In genomic region chr14:21264025-21264801, GRCh38 we compare ENCODE assay signal across 8 cellular contexts. TPM values are rescaled to one million over a fixed set of nuclear protein-coding genes. Genes with fewer than 3 reads are reported as not detected.
A peak's percentile ranks its signal among the peaks of the same experiment; 100 is the strongest.
DNase-seq lines count a peak whose midpoint lies in the region; ATAC-seq, FAIRE-seq and TF ChIP-seq lines count a peak whose summit lies in the region.

No MANE protein-coding gene starts in this region.

- peaks cover 79% of the 10 kb centered on the region for H3K36me3 ChIP-seq in Karpas-422 (ENCODE audit: insufficient read depth, low read length)
- peaks cover 86% of the 10 kb centered on the region for H3K36me3 ChIP-seq in K562 (ENCODE audit: control insufficient read depth, insufficient read depth, low read length)
- peaks cover 9% of the 10 kb centered on the region for H3K36me3 ChIP-seq in mucosa of stomach (ENCODE audit: control insufficient read depth, insufficient read depth, low read length)

- no peak for TF ChIP-seq RAD21 in K562 (CRISPR knock-in tag; conservative IDR thresholded peaks at IDR 0.05 in 1 of 2, IDR thresholded peaks at IDR 0.05 in 1 of 2)

- CTCF ChIA-PET in K562 (lab: Yijun Ruan, JAX; ENCODE audit: low intra/inter-chr PET ratio) = no interaction called here

- H3K27me3 ChIP-seq in Karpas-422 (ENCODE audit: low read length) (no peaks in the 10 kb centered on the region), K562 (ENCODE audit: control insufficient read depth in 2 of 2, insufficient read depth in 2 of 2, low read length in 2 of 2) (no peaks in the 10 kb centered on the region), mucosa of stomach (ENCODE audit: control insufficient read depth, insufficient read depth, low read length) (no peaks in the 10 kb centered on the region)

- no peaks in the 10 kb centered on the region for H3K9me1 ChIP-seq in K562 (ENCODE audit: control insufficient read depth, insufficient read depth, low read length)

- no peak for FAIRE-seq in K562 (lab: Jason Lieb, UNC)

- WGBS in K562 (ENCODE audit: insufficient coverage, low coverage, missing lambda C conversion rate) = 22% methylated on average over 4 of the region's 4 CpGs

- POLR2A ChIA-PET in K562 (lab: Yijun Ruan, JAX) = interaction anchor here (1.1 to 6.0 kb wide), 6 partner anchors 9 to 120 kb away, joined by 3 to 58 read pairs (median 5); partner anchors contain the start of genes RPGRIP1 and SUPT16H

- H3K4me1 ChIP-seq in Karpas-422 (ENCODE audit: low read length) (peaks cover 56% of the 10 kb centered on the region), K562 (replicated peaks in 1 of 2; ENCODE audit: control insufficient read depth in 2 of 2, insufficient read depth in 2 of 2, low read length in 2 of 2) (peaks cover 17 to 23% of the 10 kb centered on the region in 2 experiments), mucosa of stomach (ENCODE audit: control insufficient read depth, insufficient read depth, low read length) (peaks cover 31% of the 10 kb centered on the region)

- H3K27ac ChIP-seq in Karpas-422 (ENCODE audit: low read length) (peak overlapping the region; percentile 93), K562 (ENCODE audit: extremely low read depth, low read depth, low read length) (peak overlapping the region; percentile 53)

- H3K9ac ChIP-seq in Karpas-422 (ENCODE audit: low read length) (no peak overlapping the region), K562 (ENCODE audit: insufficient read depth in 1 of 2, low read depth in 2 of 2, low read length in 2 of 2) (peak overlapping the region; percentile 68 to 98), mucosa of stomach (ENCODE audit: low read length) (peak overlapping the region; percentile 27)

- DNase-seq in GM12864 (ENCODE audit: low read depth) (no peak), Karpas-422 (no peak), K562 (ENCODE audit: extremely low read depth in 1 of 4, low spot score in 3 of 4) (no peak), HuH-7.5 (ENCODE audit: low spot score) (no peak), globus pallidus (ENCODE audit: low spot score) (no peak)
- no peak for DNase-seq in stimulated activated CD4-positive, alpha-beta T cell treated with anti-CD3 and anti-CD28 coated beads, Interleukin-12 subunit alpha, Interleukin-12 subunit beta, amount 100 ng/mL, for 4 hours

- intact Hi-C loops in K562 (cut with micrococcal nuclease) = loop anchor here (10.0 kb wide), 1 partner anchor 91 kb away; no protein-coding TSS in a partner anchor

- no peak for TF ChIP-seq CTCF in GM12864 (IDR thresholded peaks at IDR 0.05; ENCODE audit: low read depth, low read length, missing control alignments)
- no peak for TF ChIP-seq CTCF in K562 (IDR thresholded peaks at IDR 0.05 in 2 of 3, conservative IDR thresholded peaks at IDR 0.05 in 1 of 3; ENCODE audit: insufficient read depth in 2 of 3, low read depth in 1 of 3, low read length in 3 of 3)

- H3K4me3 ChIP-seq in GM12864 (ENCODE audit: low read depth, low read length) (peak overlapping the region; percentile 35; the same call in 1 of the 2 replicates), Karpas-422 (ENCODE audit: low read length) (no peak overlapping the region), K562 (peak overlapping the region; percentile 2; the same call in 1 of the 2 replicates), mucosa of stomach (ENCODE audit: low read length) (no peak overlapping the region)

- ATAC-seq in GM21737 (IDR thresholded peaks at IDR 0.05; ENCODE audit: unreplicated experiment) (peak; percentile 61), K562 (peak; percentile 23; the same call in 2 of the 3 replicates)

- no peaks in the 10 kb centered on the region for H3K9me2 ChIP-seq in Karpas-422 (replicated peaks; ENCODE audit: insufficient read depth, low read length)

- H2AFZ ChIP-seq in Karpas-422 (ENCODE audit: low read length) (no peak overlapping the region), K562 (ENCODE audit: low read depth, low read length) (no peak overlapping the region)

- H3K4me2 ChIP-seq in Karpas-422 (ENCODE audit: low read depth, low read length, poor library complexity, severe bottlenecking) (peak overlapping the region; percentile 88), K562 (ENCODE audit: insufficient read depth, low read length) (peak overlapping the region; percentile 34)

- no peak for TF ChIP-seq EP300 in K562 (IDR thresholded peaks at IDR 0.05; ENCODE audit: low read length)

- H3K9me3 ChIP-seq in Karpas-422 (ENCODE audit: low read length) (no peaks in the 10 kb centered on the region), K562 (replicated peaks; ENCODE audit: control insufficient read depth, insufficient read depth, low read depth, low read length) (no peaks in the 10 kb centered on the region), mucosa of stomach (ENCODE audit: control insufficient read depth, low read length) (no peaks in the 10 kb centered on the region)

- H3K79me2 ChIP-seq in Karpas-422 (ENCODE audit: low read length) (peaks cover 95% of the 10 kb centered on the region), K562 (ENCODE audit: control insufficient read depth, insufficient read depth, low read length) (peaks cover 99% of the 10 kb centered on the region)

- no TSS peak for BruUV-seq in K562 (replicated peaks; lab: Mats Ljungman, UMichigan)

- peak; percentile 35; the same call in 1 of the 2 replicates for TF ChIP-seq POLR2A in K562 (conservative IDR thresholded peaks at IDR 0.05)

- in situ Hi-C loops in K562 (cut with MboI) = no loop called here

- H4K20me1 ChIP-seq in Karpas-422 (ENCODE audit: insufficient read depth, low read depth, low read length) = peaks cover 86% of the 10 kb centered on the region
- peaks cover 67% of the 10 kb centered on the region for H4K20me1 ChIP-seq in K562 (replicated peaks; ENCODE audit: control insufficient read depth, insufficient read depth, low read length)

TF ChIP-seq in K562, 482 proteins besides CTCF, POLR2A, EP300 and RAD21 (continues in another document):
- TF ChIP-seq SREBF1 (IDR thresholded peaks at IDR 0.05; ENCODE audit: borderline replicate concordance, low read depth, low read length) (no peak), NFE2L1 (tag; IDR thresholded peaks at IDR 0.05; ENCODE audit: borderline replicate concordance, low read depth) (peak; percentile 24; the same call in 1 of the 2 replicates), FOSL1 (tag; conservative IDR thresholded peaks at IDR 0.05) (peak; percentile 79), RBFOX2 (IDR thresholded peaks at IDR 0.05; ENCODE audit: low read depth, low read length) (peak; percentile 26; the same call in 1 of the 2 replicates), MAFK (IDR thresholded peaks at IDR 0.05; ENCODE audit: low read length) (peak; percentile 32; the same call in 1 of the 2 replicates), MAFG (tag; conservative IDR thresholded peaks at IDR 0.05) (peak; percentile 47; the same call in 1 of the 2 replicates), SUPT5H (IDR thresholded peaks at IDR 0.05) (0 out of 2 replicates have a peak, but pooled peaks have one; percentile 12), JUND (IDR thresholded peaks at IDR 0.05; ENCODE audit: borderline replicate concordance, low read depth, low read length) (peak; percentile 65; the same call in 1 of the 2 replicates), JUND (tag; IDR thresholded peaks at IDR 0.05; ENCODE audit: borderline replicate concordance, low read depth, low read length) (peak; percentile 59; the same call in 1 of the 3 replicates), ZC3H8 (IDR thresholded peaks at IDR 0.05) (no peak), ZNF766 (CRISPR knock-in tag; conservative IDR thresholded peaks at IDR 0.05) (no peak), ZNF316 (IDR thresholded peaks at IDR 0.05) (0 out of 2 replicates have a peak, but pooled peaks have one; percentile 38)

RNA-seq across cellular contexts. Expression of gene HNRNPC, which starts 5.0 kb away (rescaled TPM):
- 661 and 1,144 TPM in 2 replicates for total RNA-seq in Karpas-422 (2014; rRNA removed; shearing (Covaris generic); ENCODE audit: low replicate concordance)
- total RNA-seq in K562 (2011; cell fraction: chromatin; rRNA removed; ENCODE audit: low replicate concordance) = 279 and 404 TPM in 2 replicates
- total RNA-seq in K562 (2011; cell fraction: nucleolus; rRNA removed) = 241 and 299 TPM in 2 replicates
- 371 and 436 TPM in 2 replicates for total RNA-seq in K562 (2011; cell fraction: nucleoplasm; rRNA removed)
- 957 and 1,143 TPM in 2 replicates for total RNA-seq in K562 (2014; rRNA removed)
- 1,233 and 1,451 TPM in 2 replicates for total RNA-seq in K562 (2014; rRNA removed; fragmentation: Illumina TruSeq; extraction: Trizol)
- 1,173 and 1,191 TPM in 2 replicates for total RNA-seq in K562 (2015; rRNA removed; fragmentation: Illumina TruSeq; extraction: Trizol)
- 795 and 814 TPM in 2 replicates for total RNA-seq in K562 (2021)
- polyA plus RNA-seq in K562 (2011; rRNA removed) = 1,168 and 1,525 TPM in 2 replicates
- 443 and 790 TPM in 2 replicates for polyA plus RNA-seq in K562 (2011; cell fraction: cytosol; rRNA removed)
- polyA plus RNA-seq in K562 (2011; cell fraction: nucleus; rRNA removed) = 357 and 429 TPM in 2 replicates
- 753 and 1,086 TPM in 2 replicates for polyA plus RNA-seq in K562 (2012)
- polyA plus RNA-seq in K562 (2014; fragmentation: Illumina TruSeq; extraction: Trizol) = 1,403 and 1,557 TPM in 2 replicates
- 1,000 to 10,000 TPM in 1 of 2 experiments, 100 to 1,000 TPM in 1; 679 to 1,238 TPM for polyA plus RNA-seq in K562 (2014; fragmentation: Nextera tagmentation; extraction: Ambion mirVana)
- polyA plus RNA-seq in K562 (2014; rRNA removed) = 1,109 and 1,156 TPM in 2 replicates
- 947 and 1,115 TPM in 2 replicates for polyA minus RNA-seq in K562 (2011; rRNA and poly(A)+ RNA removed)
- 289 and 374 TPM in 2 replicates for polyA minus RNA-seq in K562 (2011; cell fraction: cytosol; rRNA and poly(A)+ RNA removed)
- polyA minus RNA-seq in K562 (2011; cell fraction: nucleus; rRNA and poly(A)+ RNA removed) = 200 and 293 TPM in 2 replicates

RNA-seq across cellular contexts. Expression of gene RPGRIP1, which starts 15.7 kb away (rescaled TPM):
- not detected in 2 replicates for total RNA-seq in Karpas-422 (2014; rRNA removed; shearing (Covaris generic); ENCODE audit: low replicate concordance)
- 1.3 and 1.5 TPM in 2 replicates for total RNA-seq in K562 (2011; cell fraction: chromatin; rRNA removed; ENCODE audit: low replicate concordance)
- 0.33 and 0.92 TPM in 2 replicates for total RNA-seq in K562 (2011; cell fraction: nucleolus; rRNA removed)
- 1.1 TPM in 2 replicates for total RNA-seq in K562 (2011; cell fraction: nucleoplasm; rRNA removed)
- total RNA-seq in K562 (2014; rRNA removed) = 0.53 and 0.95 TPM in 2 replicates
- total RNA-seq in K562 (2014; rRNA removed; fragmentation: Illumina TruSeq; extraction: Trizol) = 0.61 and 0.76 TPM in 2 replicates
- total RNA-seq in K562 (2015; rRNA removed; fragmentation: Illumina TruSeq; extraction: Trizol) = 0.41 and 0.72 TPM in 2 replicates
- 0.31 and 0.47 TPM in 2 replicates for total RNA-seq in K562 (2021)
- polyA plus RNA-seq in K562 (2011; rRNA removed) = 0.56 and 0.80 TPM in 2 replicates
- polyA plus RNA-seq in K562 (2011; cell fraction: cytosol; rRNA removed) = 0.09 and 0.38 TPM in 2 replicates
- polyA plus RNA-seq in K562 (2011; cell fraction: nucleus; rRNA removed) = 1.2 and 1.5 TPM in 2 replicates
- polyA plus RNA-seq in K562 (2012) = 0.39 and 0.62 TPM in 2 replicates
- 0.33 and 0.86 TPM in 2 replicates for polyA plus RNA-seq in K562 (2014; fragmentation: Illumina TruSeq; extraction: Trizol)
- polyA plus RNA-seq in K562 (2014; fragmentation: Nextera tagmentation; extraction: Ambion mirVana) = under 1 TPM in 1 of 2 experiments, not detected in 1; 0.49 TPM
- 0.31 and 0.57 TPM in 2 replicates for polyA plus RNA-seq in K562 (2014; rRNA removed)
- polyA minus RNA-seq in K562 (2011; rRNA and poly(A)+ RNA removed) = 0.39 and 1.1 TPM in 2 replicates
- polyA minus RNA-seq in K562 (2011; cell fraction: cytosol; rRNA and poly(A)+ RNA removed) = not detected in 2 replicates
- 0.22 and 0.27 TPM in 2 replicates for polyA minus RNA-seq in K562 (2011; cell fraction: nucleus; rRNA and poly(A)+ RNA removed)

Comparison
In these comparisons a context has a peak if more than half of its experiments do, and no peak if none do; other contexts are left out.
1. H3K4me3 ChIP-seq: peak in GM12864 (single experiment) and K562 (single experiment); none in Karpas-422 (single experiment) and mucosa of stomach (single experiment).